4 cellular contexts compared by ENCODE assay signal in the genomic region with DNA sequence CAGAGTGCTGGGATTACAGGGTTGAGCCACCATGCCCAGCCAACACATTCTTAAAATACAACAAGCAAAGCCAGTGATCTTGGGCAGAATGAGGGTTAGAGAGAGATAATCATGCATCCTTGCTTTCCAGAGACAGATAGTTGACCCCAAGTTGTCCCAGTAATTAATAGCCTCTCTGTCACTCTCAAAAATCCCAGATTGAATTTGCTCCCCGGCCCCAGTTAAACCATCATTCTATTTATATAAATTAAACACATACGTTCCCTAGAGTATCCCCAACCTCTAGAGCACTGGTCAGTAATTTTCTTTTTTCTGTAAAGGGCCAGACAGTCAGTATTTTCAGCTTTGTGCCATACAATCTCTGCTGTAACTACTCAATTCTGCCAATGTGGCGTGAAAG. TPM values are rescaled to one million over a fixed set of nuclear protein-coding genes. Genes with fewer than 3 reads are reported as not detected.
"Had no signal": no experiment of that assay in that cellular context is flagged by ENCODE, and none has a peak within 500 bp of the region (broad histone marks: within the 10 kb centered on the region; RNA-seq: fewer than 3 reads in every experiment).

No MANE protein-coding gene starts in this region.

- H3K4me2 ChIP-seq: GM23338 had no signal

- H3K27ac Mint-ChIP-seq: GM23338, H9 had no signal

- H3K4me3 Mint-ChIP-seq: GM23338, H9 had no signal

- H2AFZ ChIP-seq: GM23338 had no signal

- H3K4me1 Mint-ChIP-seq: GM23338, H9 had no signal

- H3K4me3 ChIP-seq: GM23338 had no signal

- DNase-seq: H9, HCEC 1CT, IMR-90 had no signal

- ATAC-seq: GM23338 had no signal

RNA-seq across cellular contexts. Expression of a gene that starts 50.9 kb away (rescaled TPM):
- total RNA-seq: IMR-90 had no signal
